ENCODE assay signal across 8 cellular contexts in the genomic region with DNA sequence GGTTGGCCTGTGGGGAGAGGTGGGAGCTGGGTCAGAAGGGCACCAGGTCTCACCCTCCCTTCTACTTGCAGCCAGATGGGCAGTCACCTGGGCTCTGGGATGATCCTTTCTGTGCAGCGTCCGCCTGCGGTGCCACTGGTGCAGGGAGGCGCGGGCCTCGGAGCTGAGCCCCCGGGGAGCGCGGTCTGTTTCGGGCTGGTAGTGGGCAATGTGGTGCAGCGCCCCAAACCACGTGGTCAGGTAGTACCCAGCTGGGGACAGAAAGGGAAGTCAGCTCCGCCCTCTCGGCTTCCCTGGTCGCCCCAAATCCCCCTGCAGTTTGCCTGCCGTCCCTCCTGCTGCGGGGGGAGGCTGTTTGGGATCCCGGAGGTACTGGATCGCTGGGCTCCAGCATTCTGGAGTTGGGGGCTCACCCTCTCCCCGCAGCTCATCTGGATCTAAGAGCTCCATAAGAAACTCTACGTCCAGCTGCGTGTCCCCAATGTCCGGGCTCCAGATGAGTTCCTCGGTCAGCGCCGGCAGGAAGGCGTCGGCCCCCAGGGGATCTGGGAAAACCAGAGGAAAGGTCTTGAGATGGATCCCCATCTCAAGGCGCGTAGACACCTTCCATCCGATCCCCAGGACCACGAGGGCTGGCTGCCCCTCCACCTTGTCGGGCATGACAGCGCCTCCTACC. TPM values are rescaled to one million over a fixed set of nuclear protein-coding genes. Genes with fewer than 3 reads are reported as not detected.
DNase-seq lines count a peak whose midpoint lies in the region; ATAC-seq and TF ChIP-seq lines count a peak whose summit lies in the region.

No MANE protein-coding gene starts in this region.

- ATAC-seq in lower lobe of right lung, result peak; percentile 25 to 31
- no peak for ATAC-seq in GM21526 (IDR thresholded peaks at IDR 0.05; ENCODE audit: low FRiP score, unreplicated experiment)

- intact Hi-C loops in lower lobe of right lung (cut with DNase I) (no loop called here), tibial artery (cut with DNase I; ENCODE audit: low total_unique reads) (no loop called here)

- no peaks in the 10 kb centered on the region for H3K9me3 ChIP-seq in HUES48 (ENCODE audit: control insufficient read depth, insufficient read depth, low read length)
- no peaks in the 10 kb centered on the region for H3K9me3 ChIP-seq in lower lobe of right lung
- H3K9me3 ChIP-seq in tibial artery, result no peaks in the 10 kb centered on the region

- H3K4me1 ChIP-seq in ACC112 (ENCODE audit: control insufficient read depth, insufficient read depth, low read length, unreplicated experiment), result no peaks in the 10 kb centered on the region
- peaks cover 8% of the 10 kb centered on the region; the same call in 1 of the 2 replicates for H3K4me1 ChIP-seq in HUES48 (ENCODE audit: control insufficient read depth, insufficient read depth, low read length)
- peaks cover 30% of the 10 kb centered on the region for H3K4me1 ChIP-seq in lower lobe of right lung
- peaks cover 0 to 19% (median 14%) of the 10 kb centered on the region in 4 donors for H3K4me1 ChIP-seq in tibial artery

- CTCF ChIA-PET in GM10248 (lab: Yijun Ruan, JAX), result interaction anchor here (0.8 to 2.7 kb wide), 24 partner anchors 9 to 466 kb away, joined by 3 to 34 read pairs (median 5); a partner anchor contains a TSS

- DNase-seq in cardiac fibroblast (ENCODE audit: low read depth in 2 of 2), result peak in 1 of 2 donors; percentile 5
- DNase-seq in lower lobe of right lung, result no peak
- no peak for DNase-seq in tibial artery
- DNase-seq in NCI-H1436 treated with DMSO at 0.1 percent for 48 hours (lab: John Stamatoyannopoulos, UW), result no peak
- no peak for DNase-seq in GM10248 (ENCODE audit: extremely low spot score)

- H2AFZ ChIP-seq in ACC112 (ENCODE audit: low read length, unreplicated experiment), result no peak overlapping the region

- no peaks in the 10 kb centered on the region for H3K79me2 ChIP-seq in ACC112 (ENCODE audit: control insufficient read depth, insufficient read depth, low read length, unreplicated experiment)

- H3K36me3 ChIP-seq in ACC112 (ENCODE audit: insufficient read depth, low read length), result no peaks in the 10 kb centered on the region
- no peaks in the 10 kb centered on the region for H3K36me3 ChIP-seq in HUES48 (ENCODE audit: control insufficient read depth, insufficient read depth, low read length)
- no peaks in the 10 kb centered on the region for H3K36me3 ChIP-seq in lower lobe of right lung
- H3K36me3 ChIP-seq in tibial artery, result no peaks in the 10 kb centered on the region

- peak overlapping the region; percentile 60 for H3K4me3 ChIP-seq in ACC112 (ENCODE audit: low read depth, low read length)
- H3K4me3 ChIP-seq in HUES48 (ENCODE audit: low read depth, low read length), result peak overlapping the region; percentile 51
- peak overlapping the region; percentile 43 for H3K4me3 ChIP-seq in cardiac fibroblast (replicated peaks in 1 of 2; ENCODE audit: low read depth in 2 of 2, low read length in 2 of 2)
- H3K4me3 ChIP-seq in lower lobe of right lung, result peak overlapping the region; percentile 60
- peak overlapping the region; percentile 46 to 59 for H3K4me3 ChIP-seq in tibial artery

- H3K27ac ChIP-seq in ACC112 (ENCODE audit: low read depth, low read length), result no peak overlapping the region
- H3K27ac ChIP-seq in HUES48 (ENCODE audit: low read depth, low read length), result no peak overlapping the region
- peak overlapping the region; percentile 65 for H3K27ac ChIP-seq in lower lobe of right lung
- H3K27ac ChIP-seq in tibial artery, result peak overlapping the region; percentile 5 to 10

- no peak overlapping the region for H3K9ac ChIP-seq in HUES48 (ENCODE audit: low read depth, low read length)

- TF ChIP-seq CTCF in cardiac fibroblast (IDR thresholded peaks at IDR 0.05; ENCODE audit: low read depth, low read length), result no peak
- TF ChIP-seq CTCF in lower lobe of right lung (IDR thresholded peaks at IDR 0.05), result no peak
- TF ChIP-seq CTCF in tibial artery (IDR thresholded peaks at IDR 0.05), result no peak
- no peak for TF ChIP-seq CTCF in GM10248 (IDR thresholded peaks at IDR 0.05; ENCODE audit: control extremely low read depth, extremely low read depth, low read depth, missing control alignments)

- H3K27me3 ChIP-seq in ACC112 (ENCODE audit: insufficient read depth, low read length), result no peaks in the 10 kb centered on the region
- H3K27me3 ChIP-seq in HUES48 (ENCODE audit: control insufficient read depth, insufficient read depth, low read length), result peaks cover 9% of the 10 kb centered on the region
- no peaks in the 10 kb centered on the region for H3K27me3 ChIP-seq in lower lobe of right lung (ENCODE audit: low read depth)
- no peaks in the 10 kb centered on the region for H3K27me3 ChIP-seq in tibial artery

- POLR2A ChIA-PET in GM10248 (lab: Yijun Ruan, JAX), result interaction anchor here (0.7 to 1.0 kb wide), 2 partner anchors 20 to 37 kb away, joined by 3 to 5 read pairs; no protein-coding TSS in a partner anchor

RNA-seq across cellular contexts. Expression of a gene that starts 8.8 kb away (rescaled TPM):
- total RNA-seq in lower lobe of right lung, result 8.3 TPM

RNA-seq across cellular contexts. Expression of a gene that starts 19.5 kb away (rescaled TPM):
- 274 TPM for total RNA-seq in lower lobe of right lung

RNA-seq across cellular contexts. Expression of a gene that starts 30.1 kb away (rescaled TPM):
- total RNA-seq in lower lobe of right lung, result 60.1 TPM

RNA-seq across cellular contexts. Expression of a gene that starts 30.5 kb away (rescaled TPM):
- total RNA-seq in lower lobe of right lung, result 23.1 TPM

RNA-seq across cellular contexts. Expression of a gene that starts 37.7 kb away (rescaled TPM):
- total RNA-seq in lower lobe of right lung, result 227 TPM

Comparison
In these comparisons a context has a peak if more than half of its experiments do, and no peak if none do; other contexts are left out.
1. H3K27ac ChIP-seq: peak in lower lobe of right lung (single experiment) and tibial artery (2 of 2); none in ACC112 (single experiment) and HUES48 (single experiment).
2. Peak in every context shown above with its lines, with median percentiles within 50 percentile points of each other: H3K4me3 ChIP-seq.